ENCODE assay signal across 11 cellular contexts in genomic region chr15:59296181-59296617, GRCh38.
DNase-seq lines count a peak whose midpoint lies in the region; ATAC-seq, FAIRE-seq and TF ChIP-seq lines count a peak whose summit lies in the region.
"Had no signal": no experiment of that assay in that cellular context is flagged by ENCODE, and none has a peak within 500 bp of the region (broad histone marks: within the 10 kb centered on the region; RNA-seq: fewer than 3 reads in every experiment).

No MANE protein-coding gene starts in this region.

- no peaks in the 10 kb centered on the region for H3K27me3 Mint-ChIP-seq in memory B cell
- H3K27me3 Mint-ChIP-seq: naive thymus-derived CD8-positive, alpha-beta T cell had no signal

- H3K27ac ChIP-seq in left ventricle myocardium inferior (replicated peaks) (peak overlapping the region; percentile 62), vagina (peak overlapping the region; percentile 87)
- H3K27ac ChIP-seq: SK-N-MC had no signal

- H3K9me3 ChIP-seq in left ventricle myocardium inferior (replicated peaks) (no peaks in the 10 kb centered on the region), vagina (no peaks in the 10 kb centered on the region)

- H3K36me3 Mint-ChIP-seq in memory B cell: peaks cover 2% of the 10 kb centered on the region
- H3K36me3 Mint-ChIP-seq: naive thymus-derived CD8-positive, alpha-beta T cell had no signal

- H3K4me1 ChIP-seq in left ventricle myocardium inferior: peaks cover 78% of the 10 kb centered on the region
- peaks cover 50% of the 10 kb centered on the region for H3K4me1 ChIP-seq in vagina

- TF ChIP-seq POLR2A in vagina (IDR thresholded peaks at IDR 0.05): no peak

- H3K4me3 ChIP-seq in left ventricle myocardium inferior: no peak overlapping the region
- H3K4me3 ChIP-seq in cardiac fibroblast (replicated peaks in 1 of 2; ENCODE audit: low read depth in 2 of 2, low read length in 2 of 2): no peak overlapping the region
- no peak overlapping the region for H3K4me3 ChIP-seq in vagina
- H3K4me3 ChIP-seq: SK-N-MC had no signal

- H3K36me3 ChIP-seq in left ventricle myocardium inferior: no peaks in the 10 kb centered on the region
- no peaks in the 10 kb centered on the region for H3K36me3 ChIP-seq in vagina

- H3K4me1 Mint-ChIP-seq in memory B cell: peaks cover 56% of the 10 kb centered on the region

- H3K27ac Mint-ChIP-seq in memory B cell: peak overlapping the region; percentile 5
- H3K27ac Mint-ChIP-seq: activated naive CD8-positive, alpha-beta T cell treated with anti-CD3 and anti-CD28 coated beads, Interleukin-2, amount 10 ng/mL, durations not matched to agents 7 days and 5 days; naive thymus-derived CD8-positive, alpha-beta T cell had no signal

- intact Hi-C loops in left ventricle myocardium inferior (cut with micrococcal nuclease) (no loop called here), Right ventricle myocardium inferior (cut with DNase I) (no loop called here), vagina (cut with DNase I) (loop anchor here (10.0 kb wide), 1 partner anchor 79 kb away; the partner anchor contains the start of gene MYO1E)

- H3K4me3 Mint-ChIP-seq in memory B cell: no peak overlapping the region
- H3K4me3 Mint-ChIP-seq: activated naive CD8-positive, alpha-beta T cell treated with anti-CD3 and anti-CD28 coated beads, Interleukin-2, amount 10 ng/mL, durations not matched to agents 7 days and 5 days; naive thymus-derived CD8-positive, alpha-beta T cell had no signal

- H3K9me3 Mint-ChIP-seq in memory B cell: no peaks in the 10 kb centered on the region
- H3K9me3 Mint-ChIP-seq: activated naive CD8-positive, alpha-beta T cell treated with anti-CD3 and anti-CD28 coated beads, Interleukin-2, amount 10 ng/mL, durations not matched to agents 7 days and 5 days; naive thymus-derived CD8-positive, alpha-beta T cell had no signal

- ATAC-seq in Right ventricle myocardium inferior (no peak), memory B cell (ENCODE audit: low read depth) (no peak)
- ATAC-seq: naive thymus-derived CD8-positive, alpha-beta T cell had no signal

- H3K27me3 ChIP-seq in left ventricle myocardium inferior (ENCODE audit: low read depth) (no peaks in the 10 kb centered on the region), vagina (no peaks in the 10 kb centered on the region)

- no peak for FAIRE-seq in D721Med (lab: Jason Lieb, UNC)

- DNase-seq in left ventricle myocardium inferior (no peak), Right ventricle myocardium inferior (ENCODE audit: missing footprints) (no peak), cardiac fibroblast (ENCODE audit: low read depth in 2 of 2) (peak; percentile 90 to 95), memory B cell (ENCODE audit: low spot score in 2 of 2) (no peak), vagina (ENCODE audit: extremely low spot score in 2 of 2) (no peak), putamen (ENCODE audit: low spot score) (no peak), SKM-1 treated with dmso at 0.1 percent for 144 hours (lab: John Stamatoyannopoulos, UW; ENCODE audit: unreplicated experiment) (no peak), D721Med (ENCODE audit: insufficient read length, low spot score) (no peak)
- DNase-seq: activated naive CD8-positive, alpha-beta T cell treated with anti-CD3 and anti-CD28 coated beads, Interleukin-2, amount 10 ng/mL, durations not matched to agents 7 days and 5 days; naive thymus-derived CD8-positive, alpha-beta T cell had no signal

- no peak for TF ChIP-seq CTCF in left ventricle myocardium inferior (IDR thresholded peaks at IDR 0.05; ENCODE audit: borderline replicate concordance)
- no peak for TF ChIP-seq CTCF in cardiac fibroblast (IDR thresholded peaks at IDR 0.05; ENCODE audit: low read depth, low read length)
- TF ChIP-seq CTCF in vagina (IDR thresholded peaks at IDR 0.05): no peak
- no peak for TF ChIP-seq CTCF in D721Med (IDR thresholded peaks at IDR 0.05; ENCODE audit: insufficient read depth, missing control alignments)

Comparison
In these comparisons a context has a peak if more than half of its experiments do, and no peak if none do; other contexts are left out.
1. DNase-seq: peak in cardiac fibroblast (2 of 2); none in left ventricle myocardium inferior (single experiment), Right ventricle myocardium inferior (single experiment), memory B cell (0 of 2), vagina (0 of 2), putamen (single experiment), SKM-1 treated with dmso at 0.1 percent for 144 hours (single experiment) and D721Med (single experiment).